8 cellular contexts compared by ENCODE assay signal in genomic region chr1:164558461-164559341, GRCh38.
DNase-seq lines count a peak whose midpoint lies in the region; ATAC-seq and TF ChIP-seq lines count a peak whose summit lies in the region.

Gene PBX1, plus strand, starts transcription at chr1:164559184.

- no peaks in the 10 kb centered on the region for H3K36me3 ChIP-seq in OCI-LY1 (ENCODE audit: insufficient read depth, low read length)

- TF ChIP-seq CTCF in OCI-LY1 (IDR thresholded peaks at IDR 0.05; ENCODE audit: low read length) = no peak

- no peaks in the 10 kb centered on the region for H3K9me2 ChIP-seq in OCI-LY1 (ENCODE audit: low read depth, low read length)

- no peaks in the 10 kb centered on the region for H3K9me3 ChIP-seq in OCI-LY1 (ENCODE audit: low read length)

- peak; percentile 100 for ATAC-seq in GM21423 (IDR thresholded peaks at IDR 0.05; ENCODE audit: unreplicated experiment)

- H3K27me3 ChIP-seq in OCI-LY1 (ENCODE audit: insufficient read depth, low read length) = no peaks in the 10 kb centered on the region

- DNase-seq in CMK (ENCODE audit: low read depth) (peak; percentile 81), HUDEP-2 (lab: John Stamatoyannopoulos, UW; ENCODE audit: unreplicated experiment in 76 of 76) (peak in 75 of 76 experiments; percentile 6 to 91 (median 80)), activated T-cell treated with anti-CD3 and anti-CD28 coated beads for 24 hours (ENCODE audit: low read depth) (peak; percentile 69), epithelial cell of prostate (ENCODE audit: low read depth, low spot score) (peak; percentile 92), middle frontal gyrus (ENCODE audit: extremely low spot score, low spot score) (peak; percentile 91)
- peak; percentile 66 to 73 for DNase-seq in stimulated activated CD8-positive, alpha-beta memory T cell treated with anti-CD3 and anti-CD28 coated beads, Interleukin-15, amount 100 ng/mL, for 48 hours (ENCODE audit: low read depth in 2 of 2)

- H3K9ac ChIP-seq in OCI-LY1 (ENCODE audit: low read length) = no peak within 1 kb of the TSS

- no peaks in the 10 kb centered on the region for H3F3A ChIP-seq in OCI-LY1 (ENCODE audit: insufficient read depth, low read length)

- H3K4me3 ChIP-seq in OCI-LY1 (ENCODE audit: low read depth, low read length, poor library complexity, severe bottlenecking) = peak within 1 kb of the TSS; percentile 56

- no peak within 1 kb of the TSS for H2AFZ ChIP-seq in OCI-LY1 (ENCODE audit: low read length)

- no peaks in the 10 kb centered on the region for H4K20me1 ChIP-seq in OCI-LY1 (ENCODE audit: insufficient read depth, low read length)

- H3K4me1 ChIP-seq in OCI-LY1 (ENCODE audit: insufficient read depth, low read length, severe bottlenecking) = no peaks in the 10 kb centered on the region

- H3K79me2 ChIP-seq in OCI-LY1 (ENCODE audit: insufficient read depth, low read length) = no peaks in the 10 kb centered on the region

- H3K4me2 ChIP-seq in OCI-LY1 (ENCODE audit: low read length) = peak within 1 kb of the TSS; percentile 63

- H3K27ac ChIP-seq in OCI-LY1 (ENCODE audit: low read depth, low read length, poor library complexity, severe bottlenecking) (no peak within 1 kb of the TSS), epithelial cell of prostate (peak within 1 kb of the TSS; percentile 55)
